Comparison of ENCODE assay signal across 8 cellular contexts in genomic region chr9:94165592-94166236, GRCh38.
A peak's percentile ranks its signal among the peaks of the same experiment; 100 is the strongest.
DNase-seq lines count a peak whose midpoint lies in the region; ATAC-seq and TF ChIP-seq lines count a peak whose summit lies in the region.

No MANE protein-coding gene starts in this region.

- intact Hi-C loops in activated CD4-positive, alpha-beta memory T cell treated with anti-CD3 and anti-CD28 coated beads for 36 hours (cut with micrococcal nuclease) = loop anchor here (1.0 to 10.0 kb wide), 8 partner anchors 9 to 1339 kb away; partner anchors contain the start of genes FAM120A, FAM120AOS and ZNF169
- intact Hi-C loops in dorsolateral prefrontal cortex (cut with DNase I) = loop anchor here (1.0 to 10.0 kb wide), 5 partner anchors 47 to 131 kb away; partner anchors contain the start of gene PTPDC1 (in 2 of the 2)
- intact Hi-C loops in right lobe of liver (cut with DNase I) = no loop called here

- H3K4me3 Mint-ChIP-seq in activated CD4-positive, alpha-beta memory T cell treated with anti-CD3 and anti-CD28 coated beads for 36 hours = peak overlapping the region; percentile 73

- TF ChIP-seq CTCF in dorsolateral prefrontal cortex (IDR thresholded peaks at IDR 0.05 in 54 of 56, conservative IDR thresholded peaks at IDR 0.05 in 2 of 56; ENCODE audit: low read depth in 1 of 56, partially characterized antibody in 56 of 56) (peak in 22 of 56 donors; percentile 5 to 41 (median 21)), right lobe of liver (IDR thresholded peaks at IDR 0.05) (peak in 2 of 4 donors; percentile 12 to 25)

- H3K9me3 Mint-ChIP-seq in activated CD4-positive, alpha-beta memory T cell treated with anti-CD3 and anti-CD28 coated beads for 36 hours = no peaks in the 10 kb centered on the region

- no peaks in the 10 kb centered on the region for H3K36me3 ChIP-seq in right lobe of liver

- POLR2A ChIA-PET in activated CD4-positive, alpha-beta memory T cell treated with anti-CD3 and anti-CD28 coated beads for 36 hours (lab: Charles Lee) = interaction anchor here (0.9 to 1.3 kb wide), 2 partner anchors 9 to 16 kb away, joined by 3 read pairs; no protein-coding TSS in a partner anchor

- no peak for TF ChIP-seq POLR2A in right lobe of liver (IDR thresholded peaks at IDR 0.05)

- H3K27me3 Mint-ChIP-seq in activated CD4-positive, alpha-beta memory T cell treated with anti-CD3 and anti-CD28 coated beads for 36 hours = no peaks in the 10 kb centered on the region

- H3K36me3 Mint-ChIP-seq in activated CD4-positive, alpha-beta memory T cell treated with anti-CD3 and anti-CD28 coated beads for 36 hours = peaks cover 15% of the 10 kb centered on the region

- peak overlapping the region in 58 of 59 donors; percentile 41 to 100 (median 98) for H3K27ac ChIP-seq in dorsolateral prefrontal cortex
- peak overlapping the region; percentile 98 to 100 (median 99) for H3K27ac ChIP-seq in right lobe of liver

- H3K4me1 Mint-ChIP-seq in activated CD4-positive, alpha-beta memory T cell treated with anti-CD3 and anti-CD28 coated beads for 36 hours (ENCODE audit: low read depth) = peaks cover 41% of the 10 kb centered on the region

- ATAC-seq in GM19452 (IDR thresholded peaks at IDR 0.05; ENCODE audit: unreplicated experiment) = peak; percentile 91
- ATAC-seq in HG03575 (IDR thresholded peaks at IDR 0.05; ENCODE audit: extremely low read depth, insufficient number of reproducible peaks, low FRiP score, unreplicated experiment) = peak; percentile 87
- ATAC-seq in right lobe of liver = peak; percentile 90 to 97 (median 93)

- no peaks in the 10 kb centered on the region for H3K27me3 ChIP-seq in dorsolateral prefrontal cortex
- H3K27me3 ChIP-seq in right lobe of liver = no peaks in the 10 kb centered on the region

- peaks cover 0 to 24% (median 6%) of the 10 kb centered on the region in 4 donors for H3K4me1 ChIP-seq in right lobe of liver

- CTCF ChIA-PET in activated CD4-positive, alpha-beta memory T cell treated with anti-CD3 and anti-CD28 coated beads for 36 hours (lab: Charles Lee) = interaction anchor here (0.7 to 0.8 kb wide), 3 partner anchors 48 to 151 kb away, joined by 3 to 4 read pairs (median 3); no protein-coding TSS in a partner anchor

- DNase-seq in C1 segment of cervical spinal cord (lab: John Stamatoyannopoulos, UW) = peak; percentile 83 to 99 (median 97)
- peak; percentile 99 for DNase-seq in NCI-H82 (lab: John Stamatoyannopoulos, UW)
- peak; percentile 98 for DNase-seq in activated CD4-positive, alpha-beta memory T cell treated with anti-CD3 and anti-CD28 coated beads for 36 hours
- DNase-seq in dorsolateral prefrontal cortex = peak; percentile 98 to 100 (median 98)
- DNase-seq in right lobe of liver = peak; percentile 98 to 99 (median 99)
- peak; percentile 97 for DNase-seq in stimulated activated CD4-positive, alpha-beta T cell treated with anti-CD3 and anti-CD28 coated beads, Interleukin-4, amount 100 ng/mL, for 24 hours

- 27% methylated on average over 14 of the region's 50 CpGs for WGBS in right lobe of liver (ENCODE audit: insufficient coverage, low coverage, low lambda C conversion rate, missing lambda C conversion rate)

- H3K4me3 ChIP-seq in dorsolateral prefrontal cortex = peak overlapping the region; percentile 40 to 99 (median 86)
- H3K4me3 ChIP-seq in right lobe of liver = peak overlapping the region; percentile 14 to 97 (median 84)

- peak overlapping the region; percentile 58 for H3K27ac Mint-ChIP-seq in activated CD4-positive, alpha-beta memory T cell treated with anti-CD3 and anti-CD28 coated beads for 36 hours

- H3K9me3 ChIP-seq in right lobe of liver = no peaks in the 10 kb centered on the region

Comparison
In these comparisons a context has a peak if more than half of its experiments do, and no peak if none do; other contexts are left out.
1. Peak in every context shown above with its lines: DNase-seq, ATAC-seq, H3K4me3 ChIP-seq and H3K27ac ChIP-seq.
2. intact Hi-C loops: an anchor here in activated CD4-positive, alpha-beta memory T cell treated with anti-CD3 and anti-CD28 coated beads for 36 hours (1.0 to 10.0 kb wide) and dorsolateral prefrontal cortex (1.0 to 10.0 kb wide); none called in right lobe of liver.